ENCODE assay signal across 1 cellular context in the genomic region with DNA sequence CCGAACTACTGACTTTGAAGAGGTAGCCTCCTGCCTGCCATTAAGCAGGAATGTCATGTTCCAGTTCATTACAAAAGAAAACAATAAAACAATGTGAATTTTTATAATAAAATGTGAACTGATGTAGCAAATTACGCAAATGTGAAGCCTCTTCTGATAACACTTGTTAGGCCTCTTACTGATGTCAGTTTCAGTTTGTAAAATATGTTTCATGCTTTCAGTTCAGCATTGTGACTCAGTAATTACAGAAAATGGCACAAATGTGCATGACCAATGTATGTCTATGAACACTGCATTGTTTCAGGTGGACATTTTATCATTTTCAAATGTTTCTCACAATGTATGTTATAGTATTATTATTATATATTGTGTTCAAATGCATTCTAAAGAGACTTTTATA.
TF ChIP-seq lines count a peak whose summit lies in the region.

No MANE protein-coding gene starts in this region.

TF ChIP-seq in GM23338, 12 proteins besides CTCF, POLR2A, EP300 and RAD21 (continued from another document):
- TF ChIP-seq, protein P1, sequence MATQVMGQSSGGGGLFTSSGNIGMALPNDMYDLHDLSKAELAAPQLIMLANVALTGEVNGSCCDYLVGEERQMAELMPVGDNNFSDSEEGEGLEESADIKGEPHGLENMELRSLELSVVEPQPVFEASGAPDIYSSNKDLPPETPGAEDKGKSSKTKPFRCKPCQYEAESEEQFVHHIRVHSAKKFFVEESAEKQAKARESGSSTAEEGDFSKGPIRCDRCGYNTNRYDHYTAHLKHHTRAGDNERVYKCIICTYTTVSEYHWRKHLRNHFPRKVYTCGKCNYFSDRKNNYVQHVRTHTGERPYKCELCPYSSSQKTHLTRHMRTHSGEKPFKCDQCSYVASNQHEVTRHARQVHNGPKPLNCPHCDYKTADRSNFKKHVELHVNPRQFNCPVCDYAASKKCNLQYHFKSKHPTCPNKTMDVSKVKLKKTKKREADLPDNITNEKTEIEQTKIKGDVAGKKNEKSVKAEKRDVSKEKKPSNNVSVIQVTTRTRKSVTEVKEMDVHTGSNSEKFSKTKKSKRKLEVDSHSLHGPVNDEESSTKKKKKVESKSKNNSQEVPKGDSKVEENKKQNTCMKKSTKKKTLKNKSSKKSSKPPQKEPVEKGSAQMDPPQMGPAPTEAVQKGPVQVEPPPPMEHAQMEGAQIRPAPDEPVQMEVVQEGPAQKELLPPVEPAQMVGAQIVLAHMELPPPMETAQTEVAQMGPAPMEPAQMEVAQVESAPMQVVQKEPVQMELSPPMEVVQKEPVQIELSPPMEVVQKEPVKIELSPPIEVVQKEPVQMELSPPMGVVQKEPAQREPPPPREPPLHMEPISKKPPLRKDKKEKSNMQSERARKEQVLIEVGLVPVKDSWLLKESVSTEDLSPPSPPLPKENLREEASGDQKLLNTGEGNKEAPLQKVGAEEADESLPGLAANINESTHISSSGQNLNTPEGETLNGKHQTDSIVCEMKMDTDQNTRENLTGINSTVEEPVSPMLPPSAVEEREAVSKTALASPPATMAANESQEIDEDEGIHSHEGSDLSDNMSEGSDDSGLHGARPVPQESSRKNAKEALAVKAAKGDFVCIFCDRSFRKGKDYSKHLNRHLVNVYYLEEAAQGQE (IDR thresholded peaks at IDR 0.05; ENCODE audit: unreplicated experiment) = no peak
- no peak for TF ChIP-seq ZNF114 (CRISPR knock-in tag; IDR thresholded peaks at IDR 0.05)
- no peak for TF ChIP-seq EZH2 (IDR thresholded peaks at IDR 0.05; ENCODE audit: low read depth, unreplicated experiment)
- TF ChIP-seq CREB1 (CRISPR knock-in tag; IDR thresholded peaks at IDR 0.05; ENCODE audit: low read depth) = no peak
- TF ChIP-seq JUNB (IDR thresholded peaks at IDR 0.05; ENCODE audit: unreplicated experiment) = no peak
- no peak for TF ChIP-seq POLR2AphosphoS5 (IDR thresholded peaks at IDR 0.05; ENCODE audit: low read depth)
- no peak for TF ChIP-seq STAT1 (IDR thresholded peaks at IDR 0.05; ENCODE audit: unreplicated experiment)
- TF ChIP-seq EZH2phosphoT487 (IDR thresholded peaks at IDR 0.05; ENCODE audit: unreplicated experiment) = no peak
- TF ChIP-seq NANOG (IDR thresholded peaks at IDR 0.05; ENCODE audit: borderline replicate concordance) = no peak
